ENCODE assay signal across 26 cellular contexts in genomic region chr19:8612807-8613171, GRCh38. TPM values are rescaled to one million over a fixed set of nuclear protein-coding genes. Genes with fewer than 3 reads are reported as not detected.
DNase-seq lines count a peak whose midpoint lies in the region; ATAC-seq, FAIRE-seq and TF ChIP-seq lines count a peak whose summit lies in the region.
"Had no signal": no experiment of that assay in that cellular context is flagged by ENCODE, and none has a peak within 500 bp of the region (broad histone marks: within the 10 kb centered on the region; RNA-seq: fewer than 3 reads in every experiment).

No MANE protein-coding gene starts in this region.

- peak overlapping the region; percentile 63 for H3K4me3 Mint-ChIP-seq in CD8-positive, alpha-beta T cell
- H3K4me3 Mint-ChIP-seq in nephron (peak overlapping the region; percentile 82 to 93 (median 92)), CD14-positive monocyte (peak overlapping the region in 1 of 2 donors; percentile 21), chondrocyte (ENCODE audit: unreplicated experiment) (no peak overlapping the region)

- H3K27me3 Mint-ChIP-seq in CD8-positive, alpha-beta T cell (ENCODE audit: low read depth), result no peaks in the 10 kb centered on the region
- H3K27me3 Mint-ChIP-seq in nephron (ENCODE audit: low read depth), result peaks cover 8% of the 10 kb centered on the region
- H3K27me3 Mint-ChIP-seq in CD14-positive monocyte (ENCODE audit: low read depth in 3 of 3), result peaks cover 26 to 52% (median 43%) of the 10 kb centered on the region in 3 donors
- no peaks in the 10 kb centered on the region for H3K27me3 Mint-ChIP-seq in chondrocyte (ENCODE audit: low read depth)

- H2AFZ ChIP-seq in GM12878 (ENCODE audit: control insufficient read depth, low read depth, low read length), result no peak overlapping the region

- H3K27ac Mint-ChIP-seq in CD8-positive, alpha-beta T cell, result peak overlapping the region; percentile 77
- peak overlapping the region; percentile 78 to 99 (median 94) for H3K27ac Mint-ChIP-seq in nephron
- H3K27ac Mint-ChIP-seq in CD14-positive monocyte, result no peak overlapping the region
- H3K27ac Mint-ChIP-seq in chondrocyte (ENCODE audit: unreplicated experiment), result no peak overlapping the region

- TF ChIP-seq CTCF in A673 (conservative IDR thresholded peaks at IDR 0.05; ENCODE audit: low read depth, low read length) (no peak), GM12878 (IDR thresholded peaks at IDR 0.05 in 2 of 3, conservative IDR thresholded peaks at IDR 0.05 in 1 of 3; ENCODE audit: control insufficient read depth in 2 of 3, extremely low read depth in 1 of 3, insufficient read depth in 1 of 3, low read depth in 3 of 3, low read length in 3 of 3) (no peak), nephron (IDR thresholded peaks at IDR 0.05; ENCODE audit: unreplicated experiment in 3 of 3) (no peak), CD14-positive monocyte (IDR thresholded peaks at IDR 0.05) (no peak), gastrocnemius medialis (IDR thresholded peaks at IDR 0.05 in 4 of 5, conservative IDR thresholded peaks at IDR 0.05 in 1 of 5) (no peak), chondrocyte (IDR thresholded peaks at IDR 0.05) (no peak)
- no peak for TF ChIP-seq CTCF in CD8-positive, alpha-beta T cell (IDR thresholded peaks at IDR 0.05)

- H3K4me3 ChIP-seq in A673 (ENCODE audit: low read depth, low read length, poor library complexity, severe bottlenecking) (no peak overlapping the region), GM12878 (no peak overlapping the region), gastrocnemius medialis (no peak overlapping the region)
- H3K4me3 ChIP-seq in CD8-positive, alpha-beta T cell (ENCODE audit: low read depth, low read length), result no peak overlapping the region
- H3K4me3 ChIP-seq: left lung, mucosa of descending colon had no signal

- H3K9me3 Mint-ChIP-seq in CD8-positive, alpha-beta T cell, result no peaks in the 10 kb centered on the region
- H3K9me3 Mint-ChIP-seq in nephron (no peaks in the 10 kb centered on the region), CD14-positive monocyte (peaks cover 0 to 6% (median 0%) of the 10 kb centered on the region in 7 donors), chondrocyte (ENCODE audit: low read depth) (no peaks in the 10 kb centered on the region)

- SMC1A ChIA-PET in GM12878 (lab: Charles Lee; ENCODE audit: uncharacterized antibody, unreplicated experiment), result interaction anchor here (0.6 kb wide), 1 partner anchor 45 kb away, joined by 3 read pairs; no protein-coding TSS in a partner anchor

- peak; percentile 10 for ATAC-seq in CD8-positive, alpha-beta T cell
- ATAC-seq in GM12878 (peak; percentile 33; the same call in 2 of the 3 replicates), gastrocnemius medialis (no peak)
- ATAC-seq: HCT116, left lung, mucosa of descending colon had no signal

- H4K20me1 ChIP-seq in GM12878 (ENCODE audit: control insufficient read depth, insufficient read depth), result no peaks in the 10 kb centered on the region

- BruUV-seq in A673 (replicated peaks; lab: Mats Ljungman, UMichigan), result no TSS peak
- BruUV-seq in GM12878 (replicated peaks; lab: Mats Ljungman, UMichigan), result no TSS peak

- RAD21 ChIA-PET in GM12878 (lab: Charles Lee; ENCODE audit: unreplicated experiment), result interaction anchor here (0.6 to 0.7 kb wide), 2 partner anchors 211 to 417 kb away, joined by 3 read pairs; no protein-coding TSS in a partner anchor

- H3K4me2 ChIP-seq in GM12878 (ENCODE audit: control insufficient read depth, insufficient read depth), result no peak overlapping the region

- TF ChIP-seq POLR2A in GM12878 (IDR thresholded peaks at IDR 0.05; ENCODE audit: low read depth, low read length), result no peak
- TF ChIP-seq POLR2A in gastrocnemius medialis (IDR thresholded peaks at IDR 0.05), result no peak

- intact Hi-C loops in A673 (cut with micrococcal nuclease; ENCODE audit: unreplicated experiment), result no loop called here
- intact Hi-C loops in CD8-positive, alpha-beta T cell (cut with DNase I, micrococcal nuclease), result no loop called here
- intact Hi-C loops in GM12878 (cut with micrococcal nuclease; ENCODE audit: unreplicated experiment), result no loop called here
- intact Hi-C loops in CD14-positive monocyte (cut with micrococcal nuclease), result loop anchor here in 1 of 2 donors (10.0 kb wide), 1 partner anchor 82 kb away; the partner anchor contains the start of gene ACTL9
- intact Hi-C loops in gastrocnemius medialis (cut with DNase I; ENCODE audit: low total_unique reads), result no loop called here

- H3K27me3 ChIP-seq in A673 (replicated peaks; ENCODE audit: insufficient read depth, low read depth, low read length, poor library complexity) (no peaks in the 10 kb centered on the region), GM12878 (replicated peaks in 1 of 2; ENCODE audit: control insufficient read depth in 2 of 2, insufficient read depth in 2 of 2, low read length in 1 of 2) (no peaks in the 10 kb centered on the region; a peak in 2 of 4 replicates), gastrocnemius medialis (peaks cover 7 to 14% (median 9%) of the 10 kb centered on the region in 3 donors)
- H3K27me3 ChIP-seq in CD8-positive, alpha-beta T cell (ENCODE audit: insufficient read depth, low read length), result no peaks in the 10 kb centered on the region

- POLR2A ChIA-PET in A673 (lab: Charles Lee; ENCODE audit: low non-redundant PET) (no interaction called here), GM12878 (lab: Charles Lee) (no interaction called here)
- POLR2A ChIA-PET in CD8-positive, alpha-beta T cell (lab: Charles Lee), result interaction anchor here (1.0 to 1.1 kb wide), 3 partner anchors 19 to 99 kb away, joined by 3 read pairs; partner anchors contain the start of gene ZNF414

- peaks cover 44% of the 10 kb centered on the region for H3K4me1 Mint-ChIP-seq in CD8-positive, alpha-beta T cell (ENCODE audit: low read depth)
- H3K4me1 Mint-ChIP-seq in nephron (peaks cover 36% of the 10 kb centered on the region), CD14-positive monocyte (peaks cover 31% of the 10 kb centered on the region), chondrocyte (ENCODE audit: low read depth) (peaks cover 41% of the 10 kb centered on the region)

- CTCF ChIA-PET in A673 (lab: Charles Lee) (interaction anchor here (0.7 kb wide), 1 partner anchor 24 kb away, joined by 3 read pairs; no protein-coding TSS in a partner anchor), GM12878 (lab: Yijun Ruan, JAX) (interaction anchor here (0.9 to 1.4 kb wide), 3 partner anchors 26 to 34 kb away, joined by 3 read pairs; no protein-coding TSS in a partner anchor)
- CTCF ChIA-PET in CD8-positive, alpha-beta T cell (lab: Charles Lee), result interaction anchor here (1.0 to 2.0 kb wide), 4 partner anchors 29 to 34 kb away, joined by 5 to 8 read pairs (median 7); no protein-coding TSS in a partner anchor

- FAIRE-seq in GM12878 (lab: Jason Lieb, UNC), result no peak
- FAIRE-seq: TTC549 had no signal

- no peaks in the 10 kb centered on the region for H3K79me2 ChIP-seq in GM12878 (ENCODE audit: control insufficient read depth, insufficient read depth, low read length)

- H3K9me3 ChIP-seq in A673 (ENCODE audit: low read depth, low read length, poor library complexity, severe bottlenecking), result no peaks in the 10 kb centered on the region
- no peaks in the 10 kb centered on the region for H3K9me3 ChIP-seq in CD8-positive, alpha-beta T cell (ENCODE audit: low read length)
- H3K9me3 ChIP-seq in GM12878 (replicated peaks; ENCODE audit: control insufficient read depth, insufficient read depth, low read length), result no peaks in the 10 kb centered on the region; the same call in 2 of the 3 replicates
- no peaks in the 10 kb centered on the region for H3K9me3 ChIP-seq in gastrocnemius medialis
- H3K9me3 ChIP-seq: left lung, mucosa of descending colon had no signal

- H3K27ac ChIP-seq in A673 (ENCODE audit: low read depth, low read length, poor library complexity, severe bottlenecking) (peak overlapping the region; percentile 13), GM12878 (ENCODE audit: control insufficient read depth, insufficient read depth) (no peak overlapping the region), gastrocnemius medialis (no peak overlapping the region)
- no peak overlapping the region for H3K27ac ChIP-seq in CD8-positive, alpha-beta T cell (ENCODE audit: low read depth, low read length)
- H3K27ac ChIP-seq: epithelial cell of prostate had no signal

- WGBS in GM12878 (ENCODE audit: insufficient coverage, insufficient replicate concordance, low lambda C conversion rate, missing lambda C conversion rate), result 21% methylated on average over 5 of the region's 5 CpGs

- H3K36me3 ChIP-seq in A673 (ENCODE audit: insufficient read depth, low read length, poor library complexity, severe bottlenecking) (no peaks in the 10 kb centered on the region), GM12878 (ENCODE audit: control insufficient read depth in 2 of 2, insufficient read depth in 2 of 2, low read length in 1 of 2) (no peaks in the 10 kb centered on the region), gastrocnemius medialis (no peaks in the 10 kb centered on the region)
- no peaks in the 10 kb centered on the region for H3K36me3 ChIP-seq in CD8-positive, alpha-beta T cell (ENCODE audit: insufficient read depth, low read length)
- H3K36me3 ChIP-seq: left lung had no signal

- TF ChIP-seq RAD21 in GM12878 (IDR thresholded peaks at IDR 0.05; ENCODE audit: insufficient read depth, low read depth, low read length), result no peak

- H3K4me1 ChIP-seq in A673 (ENCODE audit: insufficient read depth, low read length, poor library complexity, severe bottlenecking) (peaks cover 16% of the 10 kb centered on the region), GM12878 (ENCODE audit: control insufficient read depth, insufficient read depth, low read length) (no peaks in the 10 kb centered on the region), gastrocnemius medialis (peaks cover 0 to 4% of the 10 kb centered on the region in 2 donors)
- peaks cover 44% of the 10 kb centered on the region for H3K4me1 ChIP-seq in CD8-positive, alpha-beta T cell (ENCODE audit: insufficient read depth, low read length)

- in situ Hi-C loops in GM12878 (cut with MboI), result no loop called here
- in situ Hi-C loops in gastrocnemius medialis (cut with MboI; ENCODE audit: low sequenced_read_pairs in 4 of 4), result no loop called here

- peaks cover 15% of the 10 kb centered on the region for H3K36me3 Mint-ChIP-seq in CD8-positive, alpha-beta T cell
- peaks cover 7% of the 10 kb centered on the region for H3K36me3 Mint-ChIP-seq in nephron (ENCODE audit: low read depth)
- H3K36me3 Mint-ChIP-seq in CD14-positive monocyte, result peaks cover 0 to 9% of the 10 kb centered on the region in 2 donors
- H3K36me3 Mint-ChIP-seq in chondrocyte (ENCODE audit: low read depth), result no peaks in the 10 kb centered on the region

- no peak overlapping the region for H3K9ac ChIP-seq in GM12878 (ENCODE audit: control insufficient read depth, insufficient read depth, low read length)

- no peak for TF ChIP-seq EP300 in GM12878 (IDR thresholded peaks at IDR 0.05; ENCODE audit: borderline replicate concordance in 1 of 2, control insufficient read depth in 1 of 2, low read depth in 2 of 2, low read length in 2 of 2)

- DNase-seq in A673 (ENCODE audit: low spot score) (no peak), GM12878 (ENCODE audit: low read depth, low spot score) (no peak), CD14-positive monocyte (ENCODE audit: low spot score) (no peak), gastrocnemius medialis (no peak), chondrocyte (ENCODE audit: low spot score) (no peak)
- DNase-seq in CD8-positive, alpha-beta T cell, result peak in 1 of 7 experiments; percentile 41
- DNase-seq: activated CD4-positive, alpha-beta T cell treated with anti-CD3 and anti-CD28 coated beads for 48 hours; activated CD8-positive, alpha-beta memory T cell treated with anti-CD3 and anti-CD28 coated beads, Interleukin-2, amount 50 U/mL, for 4 hours; activated gamma-delta T cell treated with Interleukin-2 at 50 U/mL for 16 hours; anterior cingulate cortex; DMS79; IMR-90; left lung; mucosa of descending colon; NCI-H1105 treated with DMSO at 0.1 percent for 48 hours; NCI-H2081; NCI-H446; retina; SHP77 treated with DMSO at 0.1 percent for 48 hours; stimulated activated CD4-positive, alpha-beta T cell treated with anti-CD3 and anti-CD28 coated beads, Interleukin-12 subunit alpha, Interleukin-12 subunit beta, amount 100 ng/mL, for 4 hours had no signal

RNA-seq across cellular contexts. Expression of gene ADAMTS10, which starts 2.3 kb away (rescaled TPM):
- 29.5 and 40.5 TPM in 2 replicates for total RNA-seq in A673 (2021)
- total RNA-seq in CD8-positive, alpha-beta T cell, result 100 to 1,000 TPM in 1 of 2 experiments, 10 to 100 TPM in 1; 81.9 to 101 TPM
- 21.9 and 25.7 TPM in 2 replicates for total RNA-seq in GM12878 (2013; cell fraction: nucleolus; rRNA removed)
- total RNA-seq in GM12878 (2014; rRNA removed), result 0.68 TPM in 1 of 2 replicates, not detected in the other
- total RNA-seq in GM12878 (2014; rRNA removed; fragmentation: Illumina TruSeq; extraction: Trizol), result 0.09 and 0.13 TPM in 2 replicates
- total RNA-seq in GM12878 (2021), result 0.45 and 0.59 TPM in 2 replicates
- not detected for polyA plus RNA-seq in GM12878 (2011; ENCODE audit: low read depth)
- polyA plus RNA-seq in GM12878 (2011; rRNA removed), result 2.1 and 2.5 TPM in 2 replicates
- polyA plus RNA-seq in GM12878 (2011; cell fraction: cytosol; rRNA removed), result 2.0 and 3.9 TPM in 2 replicates
- 50.0 and 53.0 TPM in 2 replicates for polyA plus RNA-seq in GM12878 (2011; cell fraction: nucleus; rRNA removed)
- polyA plus RNA-seq in GM12878 (2012), result 0.10 TPM in 1 of 2 replicates, not detected in the other
- 0.01 TPM in 1 of 2 replicates, not detected in the other for polyA plus RNA-seq in GM12878 (2014; fragmentation: Illumina TruSeq; extraction: Trizol)
- not detected for polyA plus RNA-seq in GM12878 (2014; fragmentation: Nextera tagmentation; extraction: Ambion mirVana)
- 0.20 and 0.42 TPM in 2 replicates for polyA plus RNA-seq in GM12878 (2014; rRNA removed)
- polyA plus RNA-seq in GM12878 (2016; fragmentation: Nextera tagmentation; extraction: Ambion mirVana), result under 1 TPM in 1 of 2 experiments, not detected in 1; 0.15 TPM
- 1.5 and 5.5 TPM in 2 replicates for polyA minus RNA-seq in GM12878 (2011; rRNA and poly(A)+ RNA removed)
- 1.1 and 2.2 TPM in 2 replicates for polyA minus RNA-seq in GM12878 (2011; cell fraction: cytosol; rRNA and poly(A)+ RNA removed)
- 8.3 and 10.6 TPM in 2 replicates for polyA minus RNA-seq in GM12878 (2011; cell fraction: nucleus; rRNA and poly(A)+ RNA removed)
- polyA plus RNA-seq in CD14-positive monocyte, result not detected
- 1 to 10 TPM; 2.2 to 7.7 (median 3.6) TPM for total RNA-seq in gastrocnemius medialis
- total RNA-seq in chondrocyte, result 69.3 to 100 TPM (median 73.6 TPM) in 3 replicates

RNA-seq across cellular contexts. Expression of gene NFILZ, which starts 17.6 kb away (rescaled TPM):
- total RNA-seq in A673 (2021), result not detected in 2 replicates
- not detected for total RNA-seq in CD8-positive, alpha-beta T cell
- total RNA-seq in GM12878 (2013; cell fraction: nucleolus; rRNA removed), result not detected in 2 replicates
- total RNA-seq in GM12878 (2014; rRNA removed), result not detected in 2 replicates
- total RNA-seq in GM12878 (2014; rRNA removed; fragmentation: Illumina TruSeq; extraction: Trizol), result not detected in 2 replicates
- not detected in 2 replicates for total RNA-seq in GM12878 (2021)
- not detected for polyA plus RNA-seq in GM12878 (2011; ENCODE audit: low read depth)
- polyA plus RNA-seq in GM12878 (2011; rRNA removed), result not detected in 2 replicates
- not detected in 2 replicates for polyA plus RNA-seq in GM12878 (2011; cell fraction: cytosol; rRNA removed)
- polyA plus RNA-seq in GM12878 (2011; cell fraction: nucleus; rRNA removed), result not detected in 2 replicates
- not detected in 2 replicates for polyA plus RNA-seq in GM12878 (2012)
- polyA plus RNA-seq in GM12878 (2014; fragmentation: Illumina TruSeq; extraction: Trizol), result not detected in 2 replicates
- not detected for polyA plus RNA-seq in GM12878 (2014; fragmentation: Nextera tagmentation; extraction: Ambion mirVana)
- not detected in 2 replicates for polyA plus RNA-seq in GM12878 (2014; rRNA removed)
- polyA plus RNA-seq in GM12878 (2016; fragmentation: Nextera tagmentation; extraction: Ambion mirVana), result not detected
- polyA minus RNA-seq in GM12878 (2011; rRNA and poly(A)+ RNA removed), result not detected in 2 replicates
- polyA minus RNA-seq in GM12878 (2011; cell fraction: cytosol; rRNA and poly(A)+ RNA removed), result not detected in 2 replicates
- polyA minus RNA-seq in GM12878 (2011; cell fraction: nucleus; rRNA and poly(A)+ RNA removed), result not detected in 2 replicates
- polyA plus RNA-seq in CD14-positive monocyte, result not detected
- total RNA-seq in gastrocnemius medialis, result not detected
- total RNA-seq in chondrocyte, result not detected in 3 replicates
- total RNA-seq: IMR-90, left lung, mucosa of descending colon, omental fat pad, ureter had no signal
- polyA plus RNA-seq: IMR-90 had no signal

RNA-seq across cellular contexts. Expression of gene MYO1F, which starts 35.5 kb away (rescaled TPM):
- total RNA-seq in A673 (2021), result 0.26 and 0.37 TPM in 2 replicates
- total RNA-seq in CD8-positive, alpha-beta T cell, result 10 to 100 TPM; 75.7 to 76.8 TPM
- total RNA-seq in GM12878 (2013; cell fraction: nucleolus; rRNA removed), result 31.9 and 41.6 TPM in 2 replicates
- total RNA-seq in GM12878 (2014; rRNA removed), result 31.2 and 42.8 TPM in 2 replicates
- total RNA-seq in GM12878 (2014; rRNA removed; fragmentation: Illumina TruSeq; extraction: Trizol), result 28.8 and 32.0 TPM in 2 replicates
- 42.6 and 49.4 TPM in 2 replicates for total RNA-seq in GM12878 (2021)
- 6.5 TPM for polyA plus RNA-seq in GM12878 (2011; ENCODE audit: low read depth)
- 3.6 and 5.3 TPM in 2 replicates for polyA plus RNA-seq in GM12878 (2011; rRNA removed)
- polyA plus RNA-seq in GM12878 (2011; cell fraction: cytosol; rRNA removed), result 6.5 and 7.4 TPM in 2 replicates
- polyA plus RNA-seq in GM12878 (2011; cell fraction: nucleus; rRNA removed), result 9.4 and 11.5 TPM in 2 replicates
- polyA plus RNA-seq in GM12878 (2012), result 9.1 and 13.9 TPM in 2 replicates
- polyA plus RNA-seq in GM12878 (2014; fragmentation: Illumina TruSeq; extraction: Trizol), result 28.9 and 37.0 TPM in 2 replicates
- 1 to 10 TPM; 3.5 to 4.0 TPM for polyA plus RNA-seq in GM12878 (2014; fragmentation: Nextera tagmentation; extraction: Ambion mirVana)
- 43.3 and 46.9 TPM in 2 replicates for polyA plus RNA-seq in GM12878 (2014; rRNA removed)
- polyA plus RNA-seq in GM12878 (2016; fragmentation: Nextera tagmentation; extraction: Ambion mirVana), result 10 to 100 TPM; 29.9 to 30.6 TPM
- 8.0 and 10.1 TPM in 2 replicates for polyA minus RNA-seq in GM12878 (2011; rRNA and poly(A)+ RNA removed)
- 3.6 TPM in 2 replicates for polyA minus RNA-seq in GM12878 (2011; cell fraction: cytosol; rRNA and poly(A)+ RNA removed)
- 4.1 and 9.5 TPM in 2 replicates for polyA minus RNA-seq in GM12878 (2011; cell fraction: nucleus; rRNA and poly(A)+ RNA removed)
- 100 to 1,000 TPM; 121 to 197 TPM for polyA plus RNA-seq in CD14-positive monocyte
- 1 to 10 TPM in 3 of 4 donors, under 1 TPM in 1; 0.24 to 4.0 (median 1.8) TPM for total RNA-seq in gastrocnemius medialis
- total RNA-seq in chondrocyte, result 0.23 to 0.50 TPM in 2 of 3 replicates, not detected in the other

Comparison
In these comparisons a context has a peak if more than half of its experiments do, and no peak if none do; other contexts are left out.
1. ATAC-seq: peak in CD8-positive, alpha-beta T cell (single experiment) and GM12878 (single experiment); none in gastrocnemius medialis (0 of 2).
2. H3K27ac Mint-ChIP-seq: peak in CD8-positive, alpha-beta T cell (single experiment) and nephron (3 of 3); none in CD14-positive monocyte (0 of 7) and chondrocyte (single experiment).
3. RNA of gene MYO1F, which starts 35.5 kb away (total RNA-seq): 75.7 to 76.8 TPM in CD8-positive, alpha-beta T cell and 28.8 to 49.4 TPM in GM12878; 0.24 to 4.0 TPM in gastrocnemius medialis, 0.23 to 0.50 TPM in chondrocyte and 0.26 to 0.37 TPM in A673; every median in the first group is over 4 times any median in the second.